Comparison of ENCODE assay signal across 17 cellular contexts in genomic region chr7:47211467-47212121, GRCh38.
DNase-seq lines count a peak whose midpoint lies in the region; ATAC-seq, FAIRE-seq and TF ChIP-seq lines count a peak whose summit lies in the region.
"Had no signal": no experiment of that assay in that cellular context is flagged by ENCODE, and none has a peak within 500 bp of the region (broad histone marks: within the 10 kb centered on the region; RNA-seq: fewer than 3 reads in every experiment).

No MANE protein-coding gene starts in this region.

- CTCF ChIA-PET in WTC11 (lab: Charles Lee) = no interaction called here

- no peak for TF ChIP-seq CTCF in WTC11 (IDR thresholded peaks at IDR 0.05)
- no peak for TF ChIP-seq CTCF in parathyroid adenoma (IDR thresholded peaks at IDR 0.05)
- no peak for TF ChIP-seq CTCF in D721Med (IDR thresholded peaks at IDR 0.05; ENCODE audit: insufficient read depth, missing control alignments)

- H3K9me3 Mint-ChIP-seq in WTC11 = peaks cover 42% of the 10 kb centered on the region
- H3K9me3 Mint-ChIP-seq: activated B cell treated with CpG ODN at 0.5 μM for 24 hours; activated naive CD8-positive, alpha-beta T cell treated with anti-CD3 and anti-CD28 coated beads, Interleukin-2, amount 50 U/mL, for 24 hours had no signal

- H3K27me3 Mint-ChIP-seq in WTC11 (ENCODE audit: low read depth) = peaks cover 18% of the 10 kb centered on the region

- H3K4me3 ChIP-seq in parathyroid adenoma (ENCODE audit: low read depth, low read length) = no peak overlapping the region
- H3K4me3 ChIP-seq: dorsolateral prefrontal cortex, right lobe of liver had no signal

- no peaks in the 10 kb centered on the region for H3K9me3 ChIP-seq in parathyroid adenoma (ENCODE audit: control insufficient read depth, low read length)
- H3K9me3 ChIP-seq: right lobe of liver had no signal

- H3K9ac ChIP-seq in parathyroid adenoma = no peak overlapping the region

- H3K27me3 ChIP-seq in parathyroid adenoma (ENCODE audit: control insufficient read depth, insufficient read depth, low read length) = no peaks in the 10 kb centered on the region
- H3K27me3 ChIP-seq: right lobe of liver had no signal

- H3K36me3 Mint-ChIP-seq in WTC11 = 0 out of 2 replicates have a peak, but pooled peaks cover 2% of the 10 kb centered on the region
- H3K36me3 Mint-ChIP-seq: T-cell had no signal

- peaks cover 11% of the 10 kb centered on the region for H3K4me1 Mint-ChIP-seq in WTC11
- H3K4me1 Mint-ChIP-seq: activated B cell treated with CpG ODN at 0.5 μM for 24 hours; activated naive CD8-positive, alpha-beta T cell treated with anti-CD3 and anti-CD28 coated beads, Interleukin-2, amount 50 U/mL, for 24 hours; T-cell had no signal

- no peak for FAIRE-seq in D721Med (lab: Jason Lieb, UNC)

- peak overlapping the region; percentile 71 for H2AFZ ChIP-seq in parathyroid adenoma

- peaks cover 4% of the 10 kb centered on the region for H3K4me1 ChIP-seq in parathyroid adenoma
- H3K4me1 ChIP-seq: right lobe of liver had no signal

- no peak overlapping the region for H3K27ac Mint-ChIP-seq in WTC11
- H3K27ac Mint-ChIP-seq: activated B cell treated with CpG ODN at 0.5 μM for 24 hours; activated naive CD8-positive, alpha-beta T cell treated with anti-CD3 and anti-CD28 coated beads, Interleukin-2, amount 50 U/mL, for 24 hours; T-cell had no signal

- H3K36me3 ChIP-seq in parathyroid adenoma (ENCODE audit: control insufficient read depth, insufficient read depth, low read length) = no peaks in the 10 kb centered on the region
- H3K36me3 ChIP-seq: right lobe of liver had no signal

- no peak overlapping the region for H3K27ac ChIP-seq in parathyroid adenoma
- H3K27ac ChIP-seq: dorsolateral prefrontal cortex, right lobe of liver had no signal

- no peaks in the 10 kb centered on the region for H3K79me2 ChIP-seq in parathyroid adenoma

- H3K4me2 ChIP-seq in parathyroid adenoma (ENCODE audit: low read length) = peak overlapping the region; percentile 40

- DNase-seq in WTC11 (ENCODE audit: low spot score) = no peak
- no peak for DNase-seq in DMS153 (lab: John Stamatoyannopoulos, UW)
- no peak for DNase-seq in D721Med (ENCODE audit: insufficient read length, low spot score)
- DNase-seq: activated B cell treated with CpG ODN at 0.5 μM for 24 hours; activated CD8-positive, alpha-beta memory T cell treated with anti-CD3 and anti-CD28 coated beads for 24 hours; activated naive CD8-positive, alpha-beta T cell treated with anti-CD3 and anti-CD28 coated beads, Interleukin-2, amount 50 U/mL, for 24 hours; dorsolateral prefrontal cortex; NCI-H1048; right lobe of liver; stimulated activated CD4-positive, alpha-beta T cell treated with anti-CD3 and anti-CD28 coated beads, Interleukin-2, amount 100 ng/mL, for 24 hours; T-cell had no signal

- POLR2A ChIA-PET in WTC11 (lab: Charles Lee) = no interaction called here

- ATAC-seq in GM18909 (IDR thresholded peaks at IDR 0.05; ENCODE audit: poor library complexity, unreplicated experiment) (peak; percentile 75), HG03354 (IDR thresholded peaks at IDR 0.05; ENCODE audit: poor library complexity, severe bottlenecking, unreplicated experiment) (peak; percentile 76), WTC11 (peak; percentile 53; the same call in 1 of the 2 replicates), HG02763 (IDR thresholded peaks at IDR 0.05; ENCODE audit: unreplicated experiment) (no peak), GM21423 (IDR thresholded peaks at IDR 0.05; ENCODE audit: unreplicated experiment) (no peak)
- ATAC-seq: activated naive CD8-positive, alpha-beta T cell treated with anti-CD3 and anti-CD28 coated beads, Interleukin-2, amount 50 U/mL, for 24 hours; esophagus mucosa; right lobe of liver; T-cell had no signal

- H3K4me3 Mint-ChIP-seq in WTC11 = no peak overlapping the region
- H3K4me3 Mint-ChIP-seq: activated B cell treated with CpG ODN at 0.5 μM for 24 hours; activated naive CD8-positive, alpha-beta T cell treated with anti-CD3 and anti-CD28 coated beads, Interleukin-2, amount 50 U/mL, for 24 hours; T-cell had no signal

TF ChIP-seq in WTC11, 78 proteins besides CTCF, POLR2A, EP300 and RAD21:
- no peak for TF ChIP-seq ZNF219 (CRISPR knock-in tag; IDR thresholded peaks at IDR 0.05; ENCODE audit: borderline replicate concordance)
- TF ChIP-seq E2F4 (CRISPR knock-in tag; IDR thresholded peaks at IDR 0.05; ENCODE audit: borderline replicate concordance, low read depth) = no peak
- peak; percentile 59 for TF ChIP-seq USF2 (CRISPR knock-in tag; IDR thresholded peaks at IDR 0.05)
- no peak for TF ChIP-seq NR3C1 (CRISPR knock-in tag; conservative IDR thresholded peaks at IDR 0.05; ENCODE audit: low read depth)

Comparison
In these comparisons a context has a peak if more than half of its experiments do, and no peak if none do; other contexts are left out.
1. ATAC-seq: peak in GM18909 (single experiment), HG03354 (single experiment) and WTC11 (single experiment); none in HG02763 (single experiment) and GM21423 (single experiment).